In genomic region chr19:42311612-42312160, GRCh38 we compare ENCODE assay signal across 15 cellular contexts. TPM values are rescaled to one million over a fixed set of nuclear protein-coding genes. Genes with fewer than 3 reads are reported as not detected.
DNase-seq lines count a peak whose midpoint lies in the region; TF ChIP-seq lines count a peak whose summit lies in the region.
"Had no signal": no experiment of that assay in that cellular context is flagged by ENCODE, and none has a peak within 500 bp of the region (broad histone marks: within the 10 kb centered on the region; RNA-seq: fewer than 3 reads in every experiment).

No MANE protein-coding gene starts in this region.

- H3K27ac ChIP-seq in SJCRH30 = no peak overlapping the region
- H3K27ac ChIP-seq: gastrocnemius medialis, SK-N-MC had no signal

- H3K9me3 Mint-ChIP-seq in activated CD4-positive, alpha-beta T cell treated with anti-CD3 and anti-CD28 coated beads, Interleukin-2, amount 10 ng/mL, durations not matched to agents 7 days and 5 days = no peaks in the 10 kb centered on the region
- H3K9me3 Mint-ChIP-seq: activated CD8-positive, alpha-beta T cell treated with anti-CD3 and anti-CD28 coated beads for 36 hours; activated naive CD4-positive, alpha-beta T cell treated with anti-CD3 and anti-CD28 coated beads for 36 hours had no signal

- no peak overlapping the region for H3K27ac Mint-ChIP-seq in activated CD4-positive, alpha-beta T cell treated with anti-CD3 and anti-CD28 coated beads, Interleukin-2, amount 10 ng/mL, durations not matched to agents 7 days and 5 days
- H3K27ac Mint-ChIP-seq: activated CD8-positive, alpha-beta T cell treated with anti-CD3 and anti-CD28 coated beads for 36 hours; activated naive CD4-positive, alpha-beta T cell treated with anti-CD3 and anti-CD28 coated beads for 36 hours; naive B cell had no signal

- H3K4me1 Mint-ChIP-seq in activated CD4-positive, alpha-beta T cell treated with anti-CD3 and anti-CD28 coated beads, Interleukin-2, amount 10 ng/mL, durations not matched to agents 7 days and 5 days = peaks cover 15% of the 10 kb centered on the region

- in situ Hi-C loops in SK-MEL-5 (cut with HindIII; ENCODE audit: low pct_unique_long_range_greater_than_20kb, low sequenced_read_pairs) = no loop called here

- TF ChIP-seq CTCF in BE2C (IDR thresholded peaks at IDR 0.05; ENCODE audit: low read depth, low read length) = peak; percentile 42
- TF ChIP-seq CTCF in fibroblast of mammary gland (conservative IDR thresholded peaks at IDR 0.05; ENCODE audit: control insufficient read depth, insufficient read depth, low read depth, low read length) = peak; percentile 13
- TF ChIP-seq CTCF in GM10266 (IDR thresholded peaks at IDR 0.05; ENCODE audit: control insufficient read depth, insufficient read depth, low read depth, missing control alignments) = no peak

- H3K36me3 Mint-ChIP-seq in activated CD4-positive, alpha-beta T cell treated with anti-CD3 and anti-CD28 coated beads, Interleukin-2, amount 10 ng/mL, durations not matched to agents 7 days and 5 days (ENCODE audit: low read depth) = no peaks in the 10 kb centered on the region
- H3K36me3 Mint-ChIP-seq: naive B cell had no signal

- H3K9me3 ChIP-seq in BE2C = no peaks in the 10 kb centered on the region
- H3K9me3 ChIP-seq in SJCRH30 (replicated peaks) = no peaks in the 10 kb centered on the region
- H3K9me3 ChIP-seq: gastrocnemius medialis had no signal

- peaks cover 41% of the 10 kb centered on the region for H3K27me3 Mint-ChIP-seq in activated CD4-positive, alpha-beta T cell treated with anti-CD3 and anti-CD28 coated beads, Interleukin-2, amount 10 ng/mL, durations not matched to agents 7 days and 5 days

- DNase-seq in BE2C = no peak
- DNase-seq in H7 = peak; percentile 74
- DNase-seq in SK-MEL-5 (ENCODE audit: low read depth, low spot score) = peak; percentile 81
- no peak for DNase-seq in fibroblast of mammary gland (ENCODE audit: low read depth)
- DNase-seq in GM10266 (ENCODE audit: extremely low spot score) = no peak
- DNase-seq in SJCRH30 = no peak
- no peak for DNase-seq in inferior parietal cortex (ENCODE audit: extremely low spot score)
- DNase-seq in activated CD4-positive, alpha-beta T cell treated with anti-CD3 and anti-CD28 coated beads, Interleukin-2, amount 10 ng/mL, durations not matched to agents 7 days and 5 days = no peak
- DNase-seq: activated CD8-positive, alpha-beta T cell treated with anti-CD3 and anti-CD28 coated beads for 36 hours; activated naive CD4-positive, alpha-beta T cell treated with anti-CD3 and anti-CD28 coated beads for 36 hours; gastrocnemius medialis; left cardiac atrium; naive B cell; NCI-H510A treated with DMSO at 0.1 percent for 48 hours had no signal

- H3K27me3 ChIP-seq in BE2C (no peaks in the 10 kb centered on the region), H7 (ENCODE audit: control insufficient read depth, insufficient read depth, low read length) (peaks cover 21% of the 10 kb centered on the region), SJCRH30 (peaks cover 11% of the 10 kb centered on the region; the same call in 1 of the 2 replicates)

- H3K4me3 Mint-ChIP-seq in activated CD4-positive, alpha-beta T cell treated with anti-CD3 and anti-CD28 coated beads, Interleukin-2, amount 10 ng/mL, durations not matched to agents 7 days and 5 days = no peak overlapping the region
- H3K4me3 Mint-ChIP-seq: activated naive CD4-positive, alpha-beta T cell treated with anti-CD3 and anti-CD28 coated beads for 36 hours had no signal

- CTCF ChIA-PET in activated CD4-positive, alpha-beta T cell treated with anti-CD3 and anti-CD28 coated beads, Interleukin-2, amount 10 ng/mL, durations not matched to agents 7 days and 5 days (lab: Charles Lee) = interaction anchor here (0.6 to 1.8 kb wide), 3 partner anchors 12 to 63 kb away, joined by 3 read pairs; no protein-coding TSS in a partner anchor

- H3K36me3 ChIP-seq in BE2C (peaks cover 9% of the 10 kb centered on the region; the same call in 1 of the 2 replicates), H7 (replicated peaks; ENCODE audit: control insufficient read depth, insufficient read depth, low read length) (no peaks in the 10 kb centered on the region), SJCRH30 (no peaks in the 10 kb centered on the region)
- H3K36me3 ChIP-seq: gastrocnemius medialis had no signal

- no peaks in the 10 kb centered on the region for H3K4me1 ChIP-seq in BE2C
- H3K4me1 ChIP-seq in SJCRH30 = peaks cover 3% of the 10 kb centered on the region; the same call in 1 of the 2 replicates

- POLR2A ChIA-PET in activated CD4-positive, alpha-beta T cell treated with anti-CD3 and anti-CD28 coated beads, Interleukin-2, amount 10 ng/mL, durations not matched to agents 7 days and 5 days (lab: Charles Lee) = no interaction called here

- H3K4me3 ChIP-seq in BE2C (ENCODE audit: low read depth, low read length) = no peak overlapping the region
- H3K4me3 ChIP-seq in H7 (ENCODE audit: insufficient read depth, low read depth, low read length) = no peak overlapping the region
- no peak overlapping the region for H3K4me3 ChIP-seq in fibroblast of mammary gland (ENCODE audit: control insufficient read depth, low read depth, low read length)
- no peak overlapping the region for H3K4me3 ChIP-seq in SJCRH30
- H3K4me3 ChIP-seq: gastrocnemius medialis, SK-N-MC had no signal

RNA-seq across cellular contexts. Expression of gene TMEM145, which starts 1.4 kb away (rescaled TPM):
- polyA plus RNA-seq in BE2C (2012; ENCODE audit: insufficient read depth, insufficient read length, low read depth) = 184 TPM
- total RNA-seq in H7 (2014; rRNA removed; shearing (Covaris generic)) = 0.38 and 0.41 TPM in 2 replicates
- total RNA-seq in SK-MEL-5 (2014; rRNA removed; shearing (Covaris generic)) = 0.51 and 0.98 TPM in 2 replicates
- polyA plus RNA-seq in SK-MEL-5 (2015; cell fraction: cytosol; rRNA removed) = 1.5 and 2.6 TPM in 2 replicates
- 23.5 and 58.8 TPM in 2 replicates for polyA plus RNA-seq in SK-MEL-5 (2015; cell fraction: nucleus; rRNA removed)
- total RNA-seq in SJCRH30 (2014; rRNA removed; shearing (Covaris generic)) = 0.85 TPM in 1 of 2 replicates, not detected in the other
- total RNA-seq in activated CD4-positive, alpha-beta T cell treated with anti-CD3 and anti-CD28 coated beads, Interleukin-2, amount 10 ng/mL, durations not matched to agents 7 days and 5 days = not detected
- total RNA-seq: activated naive CD4-positive, alpha-beta T cell treated with anti-CD3 and anti-CD28 coated beads for 36 hours had no signal

RNA-seq across cellular contexts. Expression of gene PAFAH1B3, which starts 9.3 kb away (rescaled TPM):
- polyA plus RNA-seq in BE2C (2012; ENCODE audit: insufficient read depth, insufficient read length, low read depth) = 171 TPM
- total RNA-seq in H7 (2014; rRNA removed; shearing (Covaris generic)) = 96.5 and 152 TPM in 2 replicates
- 45.4 and 50.9 TPM in 2 replicates for total RNA-seq in SK-MEL-5 (2014; rRNA removed; shearing (Covaris generic))
- 47.6 and 55.4 TPM in 2 replicates for polyA plus RNA-seq in SK-MEL-5 (2015; cell fraction: cytosol; rRNA removed)
- polyA plus RNA-seq in SK-MEL-5 (2015; cell fraction: nucleus; rRNA removed) = 22.2 and 34.9 TPM in 2 replicates
- total RNA-seq in SJCRH30 (2014; rRNA removed; shearing (Covaris generic)) = 62.5 and 65.6 TPM in 2 replicates
- 10 to 100 TPM; 43.5 to 46.6 TPM for total RNA-seq in activated CD4-positive, alpha-beta T cell treated with anti-CD3 and anti-CD28 coated beads, Interleukin-2, amount 10 ng/mL, durations not matched to agents 7 days and 5 days

RNA-seq across cellular contexts. Expression of gene PRR19, which starts 9.8 kb away (rescaled TPM):
- 3.1 TPM for polyA plus RNA-seq in BE2C (2012; ENCODE audit: insufficient read depth, insufficient read length, low read depth)
- 3.3 and 5.2 TPM in 2 replicates for total RNA-seq in H7 (2014; rRNA removed; shearing (Covaris generic))
- total RNA-seq in SK-MEL-5 (2014; rRNA removed; shearing (Covaris generic)) = 1.1 and 1.2 TPM in 2 replicates
- 0.65 and 0.94 TPM in 2 replicates for polyA plus RNA-seq in SK-MEL-5 (2015; cell fraction: cytosol; rRNA removed)
- 1.8 TPM in 1 of 2 replicates, not detected in the other for polyA plus RNA-seq in SK-MEL-5 (2015; cell fraction: nucleus; rRNA removed)
- 0.73 and 1.9 TPM in 2 replicates for total RNA-seq in SJCRH30 (2014; rRNA removed; shearing (Covaris generic))
- total RNA-seq in activated CD4-positive, alpha-beta T cell treated with anti-CD3 and anti-CD28 coated beads, Interleukin-2, amount 10 ng/mL, durations not matched to agents 7 days and 5 days = under 1 TPM; 0.54 to 0.62 TPM
- total RNA-seq: gastrocnemius medialis had no signal

RNA-seq across cellular contexts. Expression of gene MEGF8, which starts 13.7 kb away (rescaled TPM):
- 17.6 TPM for polyA plus RNA-seq in BE2C (2012; ENCODE audit: insufficient read depth, insufficient read length, low read depth)
- 26.1 and 33.4 TPM in 2 replicates for total RNA-seq in H7 (2014; rRNA removed; shearing (Covaris generic))
- 8.8 and 8.9 TPM in 2 replicates for total RNA-seq in SK-MEL-5 (2014; rRNA removed; shearing (Covaris generic))
- 19.2 and 22.6 TPM in 2 replicates for polyA plus RNA-seq in SK-MEL-5 (2015; cell fraction: cytosol; rRNA removed)
- 13.0 and 22.7 TPM in 2 replicates for polyA plus RNA-seq in SK-MEL-5 (2015; cell fraction: nucleus; rRNA removed)
- 18.9 and 19.9 TPM in 2 replicates for total RNA-seq in SJCRH30 (2014; rRNA removed; shearing (Covaris generic))
- total RNA-seq in activated CD4-positive, alpha-beta T cell treated with anti-CD3 and anti-CD28 coated beads, Interleukin-2, amount 10 ng/mL, durations not matched to agents 7 days and 5 days = 1 to 10 TPM; 3.3 to 3.7 TPM

RNA-seq across cellular contexts. Expression of gene CIC, which starts 42.6 kb away (rescaled TPM):
- polyA plus RNA-seq in BE2C (2012; ENCODE audit: insufficient read depth, insufficient read length, low read depth) = 101 TPM
- 16.1 and 20.1 TPM in 2 replicates for total RNA-seq in H7 (2014; rRNA removed; shearing (Covaris generic))
- total RNA-seq in SK-MEL-5 (2014; rRNA removed; shearing (Covaris generic)) = 5.2 and 11.3 TPM in 2 replicates
- 45.4 and 60.9 TPM in 2 replicates for polyA plus RNA-seq in SK-MEL-5 (2015; cell fraction: cytosol; rRNA removed)
- polyA plus RNA-seq in SK-MEL-5 (2015; cell fraction: nucleus; rRNA removed) = 36.8 and 45.9 TPM in 2 replicates
- total RNA-seq in SJCRH30 (2014; rRNA removed; shearing (Covaris generic)) = 19.1 and 21.5 TPM in 2 replicates
- 10 to 100 TPM; 69.3 to 81.0 TPM for total RNA-seq in activated CD4-positive, alpha-beta T cell treated with anti-CD3 and anti-CD28 coated beads, Interleukin-2, amount 10 ng/mL, durations not matched to agents 7 days and 5 days

Comparison
In these comparisons a context has a peak if more than half of its experiments do, and no peak if none do; other contexts are left out.
1. DNase-seq: peak in H7 (single experiment) and SK-MEL-5 (single experiment); none in BE2C (single experiment), fibroblast of mammary gland (single experiment), GM10266 (single experiment), SJCRH30 (0 of 2), inferior parietal cortex (single experiment) and activated CD4-positive, alpha-beta T cell treated with anti-CD3 and anti-CD28 coated beads, Interleukin-2, amount 10 ng/mL, durations not matched to agents 7 days and 5 days (single experiment).